ENCODE assay signal across 26 cellular contexts in the genomic region with DNA sequence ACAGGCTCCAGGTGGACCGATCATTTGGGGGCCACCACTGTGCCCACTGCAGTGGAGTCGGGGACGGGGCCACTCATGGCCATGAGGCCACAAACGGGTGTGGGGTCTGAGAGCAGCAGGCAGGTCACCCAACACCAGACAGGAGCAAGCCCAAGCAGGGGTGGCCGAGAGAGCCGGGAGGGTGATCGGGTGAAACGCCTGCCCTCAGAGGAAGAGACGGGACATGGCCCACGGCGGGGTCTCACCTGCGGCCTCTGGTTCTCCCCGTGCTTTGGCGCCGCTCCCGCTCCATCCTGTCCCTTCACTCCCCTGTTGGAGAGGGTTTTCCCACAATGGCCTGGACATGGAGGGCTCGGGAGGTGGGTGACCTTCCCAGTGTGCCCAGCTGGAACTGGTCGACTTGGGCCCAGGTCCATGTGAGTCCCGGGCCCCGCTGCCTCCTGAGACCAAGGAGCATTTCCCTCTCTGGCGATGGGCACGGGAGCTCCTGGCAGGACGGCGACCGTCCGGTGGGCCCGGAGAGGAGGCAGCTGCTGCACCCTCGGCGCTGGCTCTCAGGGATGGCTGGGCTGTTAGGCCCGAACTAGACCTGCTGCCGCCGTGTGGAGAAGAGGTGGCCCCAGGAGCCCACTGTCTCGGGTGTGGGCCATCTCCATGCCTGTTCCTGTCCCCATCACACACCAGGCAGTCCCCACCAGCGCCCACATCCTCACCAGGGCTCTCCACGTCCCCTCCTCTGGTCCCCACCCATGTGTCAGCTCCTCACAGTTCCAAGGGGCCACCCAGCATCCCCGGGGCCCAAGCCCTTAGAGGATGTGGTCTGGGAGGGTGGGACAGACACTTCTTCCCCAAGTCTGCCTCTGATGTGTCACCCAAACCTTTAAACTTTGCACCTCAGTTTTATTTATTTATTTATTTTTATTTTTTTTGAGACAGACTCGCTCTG. TPM values are rescaled to one million over a fixed set of nuclear protein-coding genes. Genes with fewer than 3 reads are reported as not detected.
DNase-seq lines count a peak whose midpoint lies in the region; ATAC-seq, FAIRE-seq and TF ChIP-seq lines count a peak whose summit lies in the region.
"Had no signal": no experiment of that assay in that cellular context is flagged by ENCODE, and none has a peak within 500 bp of the region (broad histone marks: within the 10 kb centered on the region; RNA-seq: fewer than 3 reads in every experiment).

No MANE protein-coding gene starts in this region.

- H3K36me3 ChIP-seq in RWPE2 (ENCODE audit: low read depth) = no peaks in the 10 kb centered on the region
- H3K36me3 ChIP-seq in H1 (ENCODE audit: control insufficient read depth in 2 of 4, insufficient read depth in 4 of 4, low read length in 3 of 4) = no peaks in the 10 kb centered on the region
- H3K36me3 ChIP-seq: ascending aorta, heart right ventricle, left lung, vagina had no signal

- H3K27ac Mint-ChIP-seq in nephron = peak overlapping the region; percentile 22 to 81 (median 68)
- no peak overlapping the region for H3K27ac Mint-ChIP-seq in activated T-helper 2 cell treated with anti-CD3 and anti-CD28 coated beads, Interferon-gamma antibody, Interleukin-2, Interleukin-4, amounts not matched to agents 10 μg/mL and 5 μg/mL and 100 μg/mL, durations not matched to agents 14 hours and 24 hours and 36 hours
- H3K27ac Mint-ChIP-seq: activated CD4-positive, alpha-beta T cell treated with anti-CD3 and anti-CD28 coated beads, Interleukin-2, amount 10 ng/mL, durations not matched to agents 7 days and 5 days; activated naive CD8-positive, alpha-beta T cell; activated T-helper 17 cell treated with anti-CD3 and anti-CD28 coated beads, Interleukin-2, amount 50 U/mL, for 72 hours; T-helper 2 cell treated with Interferon-gamma antibody and Interleukin-4, amounts not matched to agents 5 μg/mL and 100 μg/mL, for 36 hours had no signal

- H4K20me1 ChIP-seq in H1 (replicated peaks in 1 of 2; ENCODE audit: control insufficient read depth in 1 of 2, insufficient read depth in 2 of 2, low read length in 2 of 2) = peaks cover 4 to 8% of the 10 kb centered on the region in 2 experiments

- CTCF ChIA-PET in H1 (lab: Charles Lee; ENCODE audit: partially characterized antibody) = interaction anchor here (0.6 to 1.8 kb wide), 7 partner anchors 9 to 324 kb away, joined by 3 to 8 read pairs (median 3); no protein-coding TSS in a partner anchor

- H3K27me3 ChIP-seq in RWPE2 (ENCODE audit: insufficient read depth, poor library complexity, severe bottlenecking) (no peaks in the 10 kb centered on the region), H1 (replicated peaks in 1 of 4; ENCODE audit: control insufficient read depth in 3 of 4, extremely low read depth in 1 of 4, insufficient read depth in 3 of 4, low read length in 3 of 4) (peaks cover 21 to 42% (median 30%) of the 10 kb centered on the region in 4 experiments)
- H3K27me3 ChIP-seq: ascending aorta, vagina had no signal

- no peaks in the 10 kb centered on the region for H3K27me3 Mint-ChIP-seq in nephron (ENCODE audit: low read depth)
- peaks cover 17% of the 10 kb centered on the region for H3K27me3 Mint-ChIP-seq in activated T-helper 2 cell treated with anti-CD3 and anti-CD28 coated beads, Interferon-gamma antibody, Interleukin-2, Interleukin-4, amounts not matched to agents 10 μg/mL and 5 μg/mL and 100 μg/mL, durations not matched to agents 14 hours and 24 hours and 36 hours (ENCODE audit: low read depth)

- peak overlapping the region in 1 of 3 experiments; percentile 12 for H3K4me3 Mint-ChIP-seq in nephron
- no peak overlapping the region for H3K4me3 Mint-ChIP-seq in activated T-helper 2 cell treated with anti-CD3 and anti-CD28 coated beads, Interferon-gamma antibody, Interleukin-2, Interleukin-4, amounts not matched to agents 10 μg/mL and 5 μg/mL and 100 μg/mL, durations not matched to agents 14 hours and 24 hours and 36 hours (ENCODE audit: low read depth)
- H3K4me3 Mint-ChIP-seq: activated CD4-positive, alpha-beta T cell treated with anti-CD3 and anti-CD28 coated beads, Interleukin-2, amount 10 ng/mL, durations not matched to agents 7 days and 5 days; activated naive CD8-positive, alpha-beta T cell; activated T-helper 17 cell treated with anti-CD3 and anti-CD28 coated beads, Interleukin-2, amount 50 U/mL, for 72 hours; T-helper 2 cell treated with Interferon-gamma antibody and Interleukin-4, amounts not matched to agents 5 μg/mL and 100 μg/mL, for 36 hours had no signal

- no peak for TF ChIP-seq POLR2A in H1 (IDR thresholded peaks at IDR 0.05; ENCODE audit: control extremely low read depth in 1 of 2, low read depth in 2 of 2, low read length in 2 of 2)

- no peaks in the 10 kb centered on the region for H3K79me1 ChIP-seq in H1 (ENCODE audit: low read depth, low read length)

- peaks cover 3% of the 10 kb centered on the region; the same call in 1 of the 2 replicates for H3K23me2 ChIP-seq in H1 (ENCODE audit: low read depth, low read length)

- TF ChIP-seq CTCF in 22Rv1 (IDR thresholded peaks at IDR 0.05) (no peak), RWPE2 (IDR thresholded peaks at IDR 0.05; ENCODE audit: poor library complexity, severe bottlenecking) (no peak), H1 (IDR thresholded peaks at IDR 0.05; ENCODE audit: control extremely low read depth in 1 of 3, insufficient read depth in 1 of 3, low read depth in 1 of 3, low read length in 3 of 3) (no peak), nephron (IDR thresholded peaks at IDR 0.05; ENCODE audit: unreplicated experiment in 3 of 3) (no peak)

- 0 out of 2 replicates have a peak overlapping the region, but pooled peaks have one; percentile 10 for H3K27ac ChIP-seq in 22Rv1
- no peak overlapping the region for H3K27ac ChIP-seq in RWPE2 (ENCODE audit: poor library complexity, severe bottlenecking)
- no peak overlapping the region for H3K27ac ChIP-seq in H1 (ENCODE audit: low read depth, low read length)
- H3K27ac ChIP-seq: ascending aorta, heart right ventricle, left lung, vagina, VCaP had no signal

- no peak overlapping the region for H3K9ac ChIP-seq in H1 (replicated peaks in 1 of 4; ENCODE audit: extremely low read depth in 1 of 4, low read depth in 3 of 4, low read length in 3 of 4)

- H3K79me2 ChIP-seq in H1 (ENCODE audit: control insufficient read depth in 1 of 2, insufficient read depth in 2 of 2, low read length in 2 of 2) = no peaks in the 10 kb centered on the region

- peaks cover 27% of the 10 kb centered on the region for H3K4me1 Mint-ChIP-seq in nephron
- peaks cover 3% of the 10 kb centered on the region for H3K4me1 Mint-ChIP-seq in activated T-helper 2 cell treated with anti-CD3 and anti-CD28 coated beads, Interferon-gamma antibody, Interleukin-2, Interleukin-4, amounts not matched to agents 10 μg/mL and 5 μg/mL and 100 μg/mL, durations not matched to agents 14 hours and 24 hours and 36 hours (ENCODE audit: low read depth)
- H3K4me1 Mint-ChIP-seq: activated CD4-positive, alpha-beta T cell treated with anti-CD3 and anti-CD28 coated beads, Interleukin-2, amount 10 ng/mL, durations not matched to agents 7 days and 5 days; activated T-helper 17 cell treated with anti-CD3 and anti-CD28 coated beads, Interleukin-2, amount 50 U/mL, for 72 hours had no signal

- ATAC-seq in RWPE2 (ENCODE audit: low read depth) = no peak
- ATAC-seq: activated T-helper 17 cell treated with anti-CD3 and anti-CD28 coated beads, Interleukin-2, amount 50 U/mL, for 72 hours; heart right ventricle; left lung had no signal

- no peak overlapping the region for H2AFZ ChIP-seq in H1 (ENCODE audit: low read length)

- no peak overlapping the region for H3K4me2 ChIP-seq in H1 (ENCODE audit: insufficient read depth in 1 of 2, low read depth in 2 of 2, low read length in 2 of 2)

- no peak overlapping the region for H2BK120ac ChIP-seq in H1 (replicated peaks; ENCODE audit: low read depth, low read length)

- no peak overlapping the region for H2BK5ac ChIP-seq in H1 (ENCODE audit: low read depth, low read length)

- H4K8ac ChIP-seq in H1 (ENCODE audit: extremely low read depth, insufficient read depth, low read length) = no peak overlapping the region; the same call in 1 of the 2 replicates

- no peak overlapping the region for H3K18ac ChIP-seq in H1 (ENCODE audit: extremely low read depth, low read length)

- no peak overlapping the region for H4K91ac ChIP-seq in H1 (replicated peaks; ENCODE audit: insufficient read length, low read length)

- no peak overlapping the region for H3K56ac ChIP-seq in H1 (replicated peaks; ENCODE audit: insufficient read length, low read depth, low read length)

- FAIRE-seq in H1 (lab: Jason Lieb, UNC) = no peak
- FAIRE-seq: GM18507 had no signal

- POLR2A ChIA-PET in H1 (lab: Charles Lee; ENCODE audit: partially characterized antibody) = interaction anchor here (1.8 kb wide), 1 partner anchor 33 kb away, joined by 3 read pairs; no protein-coding TSS in a partner anchor

- intact Hi-C loops in activated T-helper 2 cell treated with anti-CD3 and anti-CD28 coated beads, Interferon-gamma antibody, Interleukin-2, Interleukin-4, amounts not matched to agents 10 μg/mL and 5 μg/mL and 100 μg/mL, durations not matched to agents 14 hours and 24 hours and 36 hours (cut with micrococcal nuclease) = no loop called here

- H3K9me3 ChIP-seq in RWPE2 (ENCODE audit: severe bottlenecking) (no peaks in the 10 kb centered on the region), H1 (ENCODE audit: insufficient read depth in 2 of 2, low read depth in 1 of 2, low read length in 1 of 2) (no peaks in the 10 kb centered on the region)
- H3K9me3 ChIP-seq: ascending aorta, heart right ventricle, left lung, vagina had no signal

- no peak overlapping the region for H4K5ac ChIP-seq in H1 (ENCODE audit: insufficient read length, low read depth, low read length)

- no peak for TF ChIP-seq EP300 in H1 (IDR thresholded peaks at IDR 0.05; ENCODE audit: borderline replicate concordance in 1 of 2, low read depth in 2 of 2, low read length in 2 of 2)

- peak overlapping the region; percentile 38 for H3K4ac ChIP-seq in H1 (replicated peaks; ENCODE audit: insufficient read length, low read depth, low read length)

- H2BK20ac ChIP-seq in H1 (ENCODE audit: low read length) = no peak overlapping the region

- H3K36me3 Mint-ChIP-seq in nephron (ENCODE audit: low read depth) = no peaks in the 10 kb centered on the region
- no peaks in the 10 kb centered on the region for H3K36me3 Mint-ChIP-seq in activated T-helper 2 cell treated with anti-CD3 and anti-CD28 coated beads, Interferon-gamma antibody, Interleukin-2, Interleukin-4, amounts not matched to agents 10 μg/mL and 5 μg/mL and 100 μg/mL, durations not matched to agents 14 hours and 24 hours and 36 hours (ENCODE audit: low read depth)
- H3K36me3 Mint-ChIP-seq: activated naive CD8-positive, alpha-beta T cell had no signal

- H3K4me3 ChIP-seq in RWPE2 (ENCODE audit: severe bottlenecking) (no peak overlapping the region), H1 (ENCODE audit: extremely low read depth in 1 of 4, insufficient read depth in 2 of 4, low read depth in 3 of 4, low read length in 4 of 4) (no peak overlapping the region)
- H3K4me3 ChIP-seq: ascending aorta, heart right ventricle, left lung, vagina had no signal

- no peak overlapping the region for H2BK12ac ChIP-seq in H1 (ENCODE audit: low read depth, low read length)

- no peaks in the 10 kb centered on the region for H3K9me3 Mint-ChIP-seq in nephron
- no peaks in the 10 kb centered on the region for H3K9me3 Mint-ChIP-seq in activated T-helper 2 cell treated with anti-CD3 and anti-CD28 coated beads, Interferon-gamma antibody, Interleukin-2, Interleukin-4, amounts not matched to agents 10 μg/mL and 5 μg/mL and 100 μg/mL, durations not matched to agents 14 hours and 24 hours and 36 hours
- H3K9me3 Mint-ChIP-seq: activated CD4-positive, alpha-beta T cell treated with anti-CD3 and anti-CD28 coated beads, Interleukin-2, amount 10 ng/mL, durations not matched to agents 7 days and 5 days; activated T-helper 17 cell treated with anti-CD3 and anti-CD28 coated beads, Interleukin-2, amount 50 U/mL, for 72 hours; T-helper 2 cell treated with Interferon-gamma antibody and Interleukin-4, amounts not matched to agents 5 μg/mL and 100 μg/mL, for 36 hours had no signal

- 0 out of 2 replicates have a peak overlapping the region, but pooled peaks have one; percentile 29 for H2BK15ac ChIP-seq in H1 (ENCODE audit: low read length)

- DNase-seq in RWPE2 (ENCODE audit: low spot score) (peak; percentile 72), H1 (ENCODE audit: low read depth in 1 of 2, low spot score in 2 of 2) (no peak), GM03348 (ENCODE audit: low spot score) (no peak), germinal center (ENCODE audit: low spot score) (no peak)
- no peak for DNase-seq in activated T-helper 2 cell treated with anti-CD3 and anti-CD28 coated beads, Interferon-gamma antibody, Interleukin-2, Interleukin-4, amounts not matched to agents 10 μg/mL and 5 μg/mL and 100 μg/mL, durations not matched to agents 14 hours and 24 hours and 36 hours (ENCODE audit: low spot score)
- DNase-seq in stimulated activated CD4-positive, alpha-beta T cell treated with anti-CD3 and anti-CD28 coated beads, Interleukin-4, amount 100 ng/mL, for 24 hours = no peak
- DNase-seq: ACHN; activated CD4-positive, alpha-beta T cell treated with anti-CD3 and anti-CD28 coated beads, Interleukin-2, amount 10 ng/mL, durations not matched to agents 7 days and 5 days; foreskin fibroblast; GDM1; heart right ventricle; KG1; midbrain; NCI-H1694; NCI-H2171; NCI-H526 had no signal

- H3K14ac ChIP-seq in H1 (ENCODE audit: insufficient read length) = no peak overlapping the region

- TF ChIP-seq RAD21 in H1 (IDR thresholded peaks at IDR 0.05 in 1 of 2, conservative IDR thresholded peaks at IDR 0.05 in 1 of 2; ENCODE audit: low read depth in 2 of 2, low read length in 2 of 2) = no peak

- H3K4me1 ChIP-seq in RWPE2 (ENCODE audit: insufficient read depth, poor library complexity, severe bottlenecking) (no peaks in the 10 kb centered on the region), H1 (replicated peaks in 1 of 4; ENCODE audit: control insufficient read depth in 3 of 4, insufficient read depth in 4 of 4, low read length in 3 of 4) (peaks cover 0 to 2% (median 0%) of the 10 kb centered on the region in 4 experiments; a peak in 3 of 7 replicates)

- H3K23ac ChIP-seq in H1 (ENCODE audit: insufficient read length) = no peak overlapping the region

- H2AK5ac ChIP-seq in H1 (ENCODE audit: low read depth, low read length) = no peak overlapping the region

- 90% methylated on average over 35 of the region's 37 CpGs; no CpG with 5 or more reads in 1 of the 2 experiments for WGBS in H1 (ENCODE audit: extremely low coverage in 1 of 2, insufficient coverage in 1 of 2, insufficient read length in 1 of 2, insufficient replicate concordance in 2 of 2, low coverage in 1 of 2, low lambda C conversion rate in 2 of 2, missing lambda C conversion rate in 1 of 2), 2 experiments

RNA-seq across cellular contexts. Expression of a gene that starts 13.4 kb away (rescaled TPM):
- total RNA-seq in H1 (2021; fragmentation: NEBNext Ultra II Directional; extraction: Animal tissue kit (Norgen Biotek cat#: 25700)) = 0.58 and 0.71 TPM in 2 replicates
- polyA plus RNA-seq in H1 (2011; rRNA removed) = 0.26 and 0.61 TPM in 2 replicates
- polyA plus RNA-seq in H1 (2011; cell fraction: cytosol; rRNA removed) = 0.47 TPM
- 2.9 TPM for polyA plus RNA-seq in H1 (2011; cell fraction: nucleus; rRNA removed)
- polyA plus RNA-seq in H1 (2012, experiment 1 of 2) = 0.44 to 0.98 TPM (median 0.89 TPM) in 4 replicates
- polyA plus RNA-seq in H1 (2012, experiment 2 of 2) = 0.58 TPM
- 0.45 TPM for polyA plus RNA-seq in H1 (2013, experiment 1 of 2)
- polyA plus RNA-seq in H1 (2013, experiment 2 of 2) = 0.50 TPM
- 0.88 and 0.95 TPM in 2 replicates for polyA minus RNA-seq in H1 (2011; rRNA and poly(A)+ RNA removed)
- polyA minus RNA-seq in H1 (2011; cell fraction: cytosol; rRNA and poly(A)+ RNA removed) = 3.2 TPM
- 1.3 TPM for polyA minus RNA-seq in H1 (2011; cell fraction: nucleus; rRNA and poly(A)+ RNA removed)
- 0.90 and 0.91 TPM in 2 replicates for total RNA-seq in activated T-helper 2 cell treated with anti-CD3 and anti-CD28 coated beads, Interferon-gamma antibody, Interleukin-2, Interleukin-4, amounts not matched to agents 10 μg/mL and 5 μg/mL and 100 μg/mL, durations not matched to agents 14 hours and 24 hours and 36 hours
- total RNA-seq: activated CD4-positive, alpha-beta T cell treated with anti-CD3 and anti-CD28 coated beads, Interleukin-2, amount 10 ng/mL, durations not matched to agents 7 days and 5 days had no signal
